In the genomic region with DNA sequence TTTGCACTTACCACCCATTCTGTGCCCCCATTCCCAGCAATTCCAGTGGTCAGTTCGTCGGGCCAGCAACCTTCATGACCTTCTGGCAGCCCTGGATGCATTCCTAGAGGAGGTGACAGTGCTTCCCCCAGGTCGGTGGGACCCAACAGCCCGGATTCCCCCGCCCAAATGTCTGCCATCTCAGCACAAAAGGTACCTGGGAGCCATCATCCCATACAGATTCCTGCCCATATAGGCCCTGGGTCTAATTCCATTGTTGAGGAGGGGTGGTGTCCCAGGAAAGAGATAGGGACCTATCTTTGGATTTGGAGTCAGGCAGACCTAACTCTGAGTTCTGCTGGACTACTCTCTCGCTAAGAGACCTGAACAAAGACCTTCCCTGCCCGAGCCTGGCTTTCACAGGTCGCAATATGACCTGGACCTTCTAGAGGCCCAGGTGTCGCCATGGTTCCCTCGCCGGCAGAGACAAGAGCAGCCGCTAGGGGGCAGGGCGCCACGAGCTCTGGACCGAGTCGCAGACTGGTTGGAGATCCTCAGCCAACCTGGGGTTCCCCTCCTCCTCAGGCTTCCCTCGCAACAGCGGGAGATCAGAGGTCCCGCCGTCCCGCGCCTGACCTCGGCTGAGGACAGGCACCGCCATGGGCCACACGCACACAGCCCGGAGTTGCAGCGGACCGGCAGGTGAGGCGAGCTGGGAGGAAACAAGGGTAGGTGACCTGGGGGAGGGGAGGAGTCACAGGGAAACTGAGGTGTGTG, we compare ENCODE assay signal across 8 cellular contexts. TPM values are rescaled to one million over a fixed set of nuclear protein-coding genes. Genes with fewer than 3 reads are reported as not detected.
A peak's percentile ranks its signal among the peaks of the same experiment; 100 is the strongest.
DNase-seq lines count a peak whose midpoint lies in the region; ATAC-seq and TF ChIP-seq lines count a peak whose summit lies in the region.

No MANE protein-coding gene starts in this region.

- TF ChIP-seq CTCF in DND-41 (IDR thresholded peaks at IDR 0.05; ENCODE audit: borderline replicate concordance, extremely low read depth, low read length, poor library complexity, severe bottlenecking) (peak; percentile 92), hepatocyte (IDR thresholded peaks at IDR 0.05; ENCODE audit: poor library complexity) (peak; percentile 95), gastrocnemius medialis (IDR thresholded peaks at IDR 0.05 in 4 of 5, conservative IDR thresholded peaks at IDR 0.05 in 1 of 5) (peak; percentile 74 to 92 (median 84))

- H3K27me3 ChIP-seq in DND-41 (ENCODE audit: insufficient read depth, low read length, poor library complexity), result peaks cover 3% of the 10 kb centered on the region
- no peaks in the 10 kb centered on the region for H3K27me3 ChIP-seq in hepatocyte
- no peaks in the 10 kb centered on the region for H3K27me3 ChIP-seq in gastrocnemius medialis

- H2AFZ ChIP-seq in DND-41 (ENCODE audit: low read depth, low read length) (peak overlapping the region; percentile 42; the same call in 1 of the 2 replicates), hepatocyte (peak overlapping the region; percentile 45)

- H3K36me3 ChIP-seq in DND-41 (ENCODE audit: insufficient read depth, low read length), result no peaks in the 10 kb centered on the region
- H3K36me3 ChIP-seq in hepatocyte (replicated peaks; ENCODE audit: insufficient read depth, low read depth), result no peaks in the 10 kb centered on the region
- H3K36me3 ChIP-seq in gastrocnemius medialis, result no peaks in the 10 kb centered on the region

- H3K9me3 ChIP-seq in DND-41 (ENCODE audit: insufficient read depth, low read length, severe bottlenecking) (no peaks in the 10 kb centered on the region), T-helper 17 cell (ENCODE audit: control insufficient read depth, low read length, poor library complexity, severe bottlenecking) (no peaks in the 10 kb centered on the region), hepatocyte (ENCODE audit: low read depth) (no peaks in the 10 kb centered on the region), gastrocnemius medialis (no peaks in the 10 kb centered on the region)

- no peaks in the 10 kb centered on the region for H3K36me3 Mint-ChIP-seq in T-helper 17 cell (ENCODE audit: low read depth)

- no peak for TF ChIP-seq POLR2A in gastrocnemius medialis (IDR thresholded peaks at IDR 0.05)

- H4K20me1 ChIP-seq in DND-41 (ENCODE audit: insufficient read depth, low read length) (no peaks in the 10 kb centered on the region), hepatocyte (ENCODE audit: insufficient read depth, poor library complexity, severe bottlenecking) (no peaks in the 10 kb centered on the region)

- intact Hi-C loops in gastrocnemius medialis (cut with DNase I; ENCODE audit: low total_unique reads), result no loop called here

- no peak for TF ChIP-seq EP300 in Ishikawa (IDR thresholded peaks at IDR 0.05; ENCODE audit: borderline replicate concordance)

- peak; percentile 72 for TF ChIP-seq RAD21 in Ishikawa (IDR thresholded peaks at IDR 0.05; ENCODE audit: low read depth)

- H3K27ac Mint-ChIP-seq in T-helper 17 cell, result peak overlapping the region; percentile 75

- peak overlapping the region; percentile 87 for H3K4me3 Mint-ChIP-seq in T-helper 17 cell

- no peak overlapping the region for H3K27ac ChIP-seq in DND-41 (ENCODE audit: low read length)
- H3K27ac ChIP-seq in hepatocyte, result no peak overlapping the region
- H3K27ac ChIP-seq in gastrocnemius medialis, result no peak overlapping the region

- no peaks in the 10 kb centered on the region for H3K27me3 Mint-ChIP-seq in T-helper 17 cell

- H3K79me2 ChIP-seq in DND-41 (ENCODE audit: insufficient read depth, low read length) (no peaks in the 10 kb centered on the region), hepatocyte (no peaks in the 10 kb centered on the region)

- no peak overlapping the region for H3K4me3 ChIP-seq in DND-41 (ENCODE audit: low read depth in 1 of 2, low read length in 2 of 2)
- H3K4me3 ChIP-seq in hepatocyte, result no peak overlapping the region
- H3K4me3 ChIP-seq in gastrocnemius medialis, result peak overlapping the region in 2 of 4 donors; percentile 33 to 39

- no peak overlapping the region for H3K9ac ChIP-seq in DND-41 (ENCODE audit: low read depth, low read length)

- 13% methylated on average over 29 of the region's 29 CpGs for WGBS in hepatocyte (ENCODE audit: low lambda C conversion rate, missing lambda C conversion rate)

- peaks cover 12% of the 10 kb centered on the region for H3K4me1 Mint-ChIP-seq in T-helper 17 cell

- H3K4me1 ChIP-seq in DND-41 (ENCODE audit: insufficient read depth, low read length) (no peaks in the 10 kb centered on the region), hepatocyte (ENCODE audit: insufficient read depth) (no peaks in the 10 kb centered on the region), gastrocnemius medialis (no peaks in the 10 kb centered on the region)

- in situ Hi-C loops in gastrocnemius medialis (cut with MboI; ENCODE audit: low sequenced_read_pairs in 4 of 4), result loop anchor here in 1 of 4 donors (25.0 kb wide), 1 partner anchor 576 kb away; the partner anchor contains the start of gene PSD2

- ATAC-seq in DND-41 (ENCODE audit: insufficient read depth, low read depth) (peak; percentile 86), GM21526 (IDR thresholded peaks at IDR 0.05; ENCODE audit: low FRiP score, unreplicated experiment) (peak; percentile 84), T-helper 17 cell (peak; percentile 98), gastrocnemius medialis (peak; percentile 59 to 77)

- H3K4me2 ChIP-seq in DND-41 (ENCODE audit: insufficient read depth, low read length) (no peak overlapping the region), hepatocyte (peak overlapping the region; percentile 92)

- peak; percentile 68 for DNase-seq in DND-41
- peak; percentile 68 to 88 (median 74) for DNase-seq in T-helper 17 cell
- peak; percentile 43 for DNase-seq in amniotic epithelial cell (ENCODE audit: low read depth)
- DNase-seq in hepatocyte (ENCODE audit: low spot score), result peak; percentile 92
- peak; percentile 55 to 57 for DNase-seq in gastrocnemius medialis
- DNase-seq in SW 1271 (lab: John Stamatoyannopoulos, UW), result no peak

- no peaks in the 10 kb centered on the region for H3K9me2 ChIP-seq in hepatocyte (replicated peaks; ENCODE audit: insufficient read depth)

TF ChIP-seq in Ishikawa, 13 proteins besides CTCF, POLR2A, EP300 and RAD21:
- TF ChIP-seq REST (IDR thresholded peaks at IDR 0.05; ENCODE audit: low read depth) (no peak), CREB1 (IDR thresholded peaks at IDR 0.05; ENCODE audit: low read depth) (no peak), NFIC (IDR thresholded peaks at IDR 0.05) (no peak), FOXM1 (IDR thresholded peaks at IDR 0.05; ENCODE audit: borderline replicate concordance, low read depth) (no peak), YY1 (IDR thresholded peaks at IDR 0.05; ENCODE audit: low read depth) (peak; percentile 48; the same call in 1 of the 2 replicates), ZBTB7A (IDR thresholded peaks at IDR 0.05; ENCODE audit: low read depth) (no peak), EGR1 (IDR thresholded peaks at IDR 0.05) (no peak), TCF12 (IDR thresholded peaks at IDR 0.05; ENCODE audit: low read depth) (no peak), TEAD4 (IDR thresholded peaks at IDR 0.05) (no peak), CEBPB (IDR thresholded peaks at IDR 0.05) (no peak), USF1 (IDR thresholded peaks at IDR 0.05) (no peak), TAF1 (IDR thresholded peaks at IDR 0.05; ENCODE audit: low read depth) (no peak)
- TF ChIP-seq, protein P1, sequence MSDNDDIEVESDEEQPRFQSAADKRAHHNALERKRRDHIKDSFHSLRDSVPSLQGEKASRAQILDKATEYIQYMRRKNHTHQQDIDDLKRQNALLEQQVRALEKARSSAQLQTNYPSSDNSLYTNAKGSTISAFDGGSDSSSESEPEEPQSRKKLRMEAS (IDR thresholded peaks at IDR 0.05), result peak; percentile 61

RNA-seq across cellular contexts. Expression of gene SLC4A9, which starts 3.1 kb away (rescaled TPM):
- not detected for total RNA-seq in T-helper 17 cell
- total RNA-seq in hepatocyte, result 0.07 TPM in 1 of 2 replicates, not detected in the other
- polyA plus RNA-seq in hepatocyte, result 0.53 and 1.1 TPM in 2 replicates
- total RNA-seq in gastrocnemius medialis, result not detected

RNA-seq across cellular contexts. Expression of gene HBEGF, which starts 16.6 kb away (rescaled TPM):
- 1 to 10 TPM; 3.2 to 7.3 TPM for total RNA-seq in T-helper 17 cell
- 7.2 and 8.3 TPM in 2 replicates for total RNA-seq in hepatocyte
- 6.7 and 7.9 TPM in 2 replicates for polyA plus RNA-seq in hepatocyte
- 10 to 100 TPM in 3 of 4 donors, 1 to 10 TPM in 1; 5.3 to 22.2 (median 17.6) TPM for total RNA-seq in gastrocnemius medialis

RNA-seq across cellular contexts. Expression of gene ANKHD1, which starts 38.6 kb away (rescaled TPM):
- total RNA-seq in T-helper 17 cell, result 100 to 1,000 TPM; 223 to 228 TPM
- 70.7 and 78.9 TPM in 2 replicates for total RNA-seq in hepatocyte
- polyA plus RNA-seq in hepatocyte, result 53.6 and 84.4 TPM in 2 replicates
- total RNA-seq in gastrocnemius medialis, result 10 to 100 TPM; 51.3 to 93.6 (median 72.7) TPM

Comparison
In these comparisons a context has a peak if more than half of its experiments do, and no peak if none do; other contexts are left out.
1. DNase-seq: peak in DND-41 (single experiment), T-helper 17 cell (3 of 3), amniotic epithelial cell (single experiment), hepatocyte (single experiment) and gastrocnemius medialis (2 of 2); none in SW 1271 (0 of 2).
2. Peak in every context shown above with its lines, with median percentiles within 50 percentile points of each other: ATAC-seq and CTCF ChIP-seq.